In the genomic region with DNA sequence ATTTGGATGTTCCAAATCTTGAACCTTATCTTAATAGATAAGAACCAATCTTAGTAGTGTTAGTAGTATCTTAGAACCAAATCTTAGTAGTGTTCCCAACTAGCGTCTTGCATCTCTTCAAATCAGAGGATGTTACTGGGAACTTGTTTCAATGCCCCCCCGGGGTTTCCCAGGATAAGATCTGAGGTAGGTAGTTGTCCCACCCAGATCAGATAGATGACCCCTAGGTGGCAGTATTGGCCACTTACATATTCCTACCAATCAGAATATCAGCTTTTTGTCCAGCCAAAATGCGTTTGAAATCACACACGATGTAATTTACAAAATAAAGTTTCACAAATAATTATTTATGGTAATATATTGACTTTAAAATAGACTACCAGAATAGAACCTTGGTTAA, we compare ENCODE assay signal across 9 cellular contexts.
DNase-seq lines count a peak whose midpoint lies in the region; ATAC-seq and TF ChIP-seq lines count a peak whose summit lies in the region.
"Had no signal": no experiment of that assay in that cellular context is flagged by ENCODE, and none has a peak within 500 bp of the region (broad histone marks: within the 10 kb centered on the region; RNA-seq: fewer than 3 reads in every experiment).

No MANE protein-coding gene starts in this region.

- DNase-seq in GM04504 (ENCODE audit: low read depth) (peak; percentile 5), GM23338 (ENCODE audit: low spot score) (peak; percentile 85), OCI-LY7 (ENCODE audit: low spot score) (peak; percentile 41), iPS DF 19.7 (ENCODE audit: low read depth, low spot score) (peak; percentile 3), sciatic nerve (ENCODE audit: low spot score) (no peak), gastrocnemius medialis (no peak)
- DNase-seq in stimulated activated CD8-positive, alpha-beta memory T cell treated with anti-CD3 and anti-CD28 coated beads, Interleukin-4, amount 100 ng/mL, for 48 hours = no peak
- no peak for DNase-seq in activated CD8-positive, alpha-beta memory T cell treated with anti-CD3 and anti-CD28 coated beads, Interleukin-2, amount 10 ng/mL, durations not matched to agents 7 days and 5 days
- DNase-seq: NCI-H1105 treated with DMSO at 0.1 percent for 48 hours had no signal

- H3K79me2 ChIP-seq in GM23338 (replicated peaks; ENCODE audit: insufficient read depth) (no peaks in the 10 kb centered on the region), OCI-LY7 (ENCODE audit: insufficient read depth, low read depth, low read length) (no peaks in the 10 kb centered on the region)

- peak; percentile 71 to 81 for TF ChIP-seq CTCF in GM23338 (conservative IDR thresholded peaks at IDR 0.05; ENCODE audit: low read depth in 2 of 2)
- peak; percentile 79 for TF ChIP-seq CTCF in OCI-LY7 (conservative IDR thresholded peaks at IDR 0.05; ENCODE audit: low read length)
- TF ChIP-seq CTCF in gastrocnemius medialis (IDR thresholded peaks at IDR 0.05 in 4 of 5, conservative IDR thresholded peaks at IDR 0.05 in 1 of 5) = peak in 1 of 5 experiments; percentile 9

- no peak overlapping the region for H3K4me2 ChIP-seq in GM23338
- no peak overlapping the region for H3K4me2 ChIP-seq in OCI-LY7 (ENCODE audit: low read length)

- H3K9me2 ChIP-seq in GM23338 (ENCODE audit: insufficient read depth) (peaks cover 9% of the 10 kb centered on the region; the same call in 1 of the 2 replicates), OCI-LY7 (ENCODE audit: insufficient read depth, low read length) (no peaks in the 10 kb centered on the region)

- H3K36me3 ChIP-seq in GM23338 (ENCODE audit: insufficient read depth) (no peaks in the 10 kb centered on the region), OCI-LY7 (ENCODE audit: insufficient read depth, low read length) (no peaks in the 10 kb centered on the region), gastrocnemius medialis (no peaks in the 10 kb centered on the region)

- POLR2A ChIA-PET in OCI-LY7 (lab: Charles Lee) = no interaction called here

- no peaks in the 10 kb centered on the region; the same call in 2 of the 3 replicates for H3K4me1 Mint-ChIP-seq in GM23338
- no peaks in the 10 kb centered on the region for H3K4me1 Mint-ChIP-seq in activated CD8-positive, alpha-beta memory T cell treated with anti-CD3 and anti-CD28 coated beads, Interleukin-2, amount 10 ng/mL, durations not matched to agents 7 days and 5 days

- H3K27me3 ChIP-seq in GM23338 (ENCODE audit: insufficient read depth) (no peaks in the 10 kb centered on the region), gastrocnemius medialis (no peaks in the 10 kb centered on the region)

- H2AFZ ChIP-seq in GM23338 = no peak overlapping the region
- no peak overlapping the region for H2AFZ ChIP-seq in OCI-LY7 (ENCODE audit: low read length)

- intact Hi-C loops in OCI-LY7 (cut with micrococcal nuclease; ENCODE audit: unreplicated experiment) (loop anchor here (5.0 kb wide), 1 partner anchor 208 kb away; no protein-coding TSS in a partner anchor), sciatic nerve (cut with DNase I) (no loop called here), gastrocnemius medialis (cut with DNase I; ENCODE audit: low total_unique reads) (no loop called here)

- no peak overlapping the region for H3K4me3 ChIP-seq in GM23338
- H3K4me3 ChIP-seq in OCI-LY7 (ENCODE audit: low read depth, low read length, poor library complexity, severe bottlenecking) = no peak overlapping the region
- H3K4me3 ChIP-seq in gastrocnemius medialis = no peak overlapping the region

- no peak overlapping the region for H3K27ac Mint-ChIP-seq in GM23338
- no peak overlapping the region for H3K27ac Mint-ChIP-seq in activated CD8-positive, alpha-beta memory T cell treated with anti-CD3 and anti-CD28 coated beads, Interleukin-2, amount 10 ng/mL, durations not matched to agents 7 days and 5 days

- no peaks in the 10 kb centered on the region for H3K36me3 Mint-ChIP-seq in GM23338 (ENCODE audit: low read depth)
- no peaks in the 10 kb centered on the region for H3K36me3 Mint-ChIP-seq in activated CD8-positive, alpha-beta memory T cell treated with anti-CD3 and anti-CD28 coated beads, Interleukin-2, amount 10 ng/mL, durations not matched to agents 7 days and 5 days

- H3K4me3 Mint-ChIP-seq in GM23338 = no peak overlapping the region
- no peak overlapping the region for H3K4me3 Mint-ChIP-seq in activated CD8-positive, alpha-beta memory T cell treated with anti-CD3 and anti-CD28 coated beads, Interleukin-2, amount 10 ng/mL, durations not matched to agents 7 days and 5 days

- no peaks in the 10 kb centered on the region for H3F3A ChIP-seq in GM23338 (replicated peaks; ENCODE audit: low read depth)

- ATAC-seq in GM23338 = peak; percentile 60
- ATAC-seq in sciatic nerve = no peak
- ATAC-seq in activated CD8-positive, alpha-beta memory T cell treated with anti-CD3 and anti-CD28 coated beads, Interleukin-2, amount 10 ng/mL, durations not matched to agents 7 days and 5 days = no peak
- no peak for ATAC-seq in gastrocnemius medialis

- H3K27me3 Mint-ChIP-seq in GM23338 (ENCODE audit: insufficient read depth, low read depth, poor library complexity) = peaks cover 2% of the 10 kb centered on the region
- no peaks in the 10 kb centered on the region for H3K27me3 Mint-ChIP-seq in activated CD8-positive, alpha-beta memory T cell treated with anti-CD3 and anti-CD28 coated beads, Interleukin-2, amount 10 ng/mL, durations not matched to agents 7 days and 5 days

- peaks cover 2% of the 10 kb centered on the region; the same call in 2 of the 3 replicates for H3K9me3 Mint-ChIP-seq in GM23338
- H3K9me3 Mint-ChIP-seq in activated CD8-positive, alpha-beta memory T cell treated with anti-CD3 and anti-CD28 coated beads, Interleukin-2, amount 10 ng/mL, durations not matched to agents 7 days and 5 days (ENCODE audit: low read depth) = peaks cover 1% of the 10 kb centered on the region

- no peaks in the 10 kb centered on the region for H4K20me1 ChIP-seq in GM23338 (replicated peaks; ENCODE audit: insufficient read depth)
- H4K20me1 ChIP-seq in OCI-LY7 (ENCODE audit: insufficient read depth, low read length) = no peaks in the 10 kb centered on the region

- H3K27ac ChIP-seq in GM23338 (ENCODE audit: low read depth) (no peak overlapping the region), OCI-LY7 (ENCODE audit: low read depth, low read length, poor library complexity, severe bottlenecking) (no peak overlapping the region), gastrocnemius medialis (no peak overlapping the region)

- CTCF ChIA-PET in OCI-LY7 (lab: Charles Lee; ENCODE audit: unreplicated experiment) = no interaction called here
- CTCF ChIA-PET in activated CD8-positive, alpha-beta memory T cell treated with anti-CD3 and anti-CD28 coated beads, Interleukin-2, amount 10 ng/mL, durations not matched to agents 7 days and 5 days (lab: Charles Lee) = no interaction called here

- H3K9me3 ChIP-seq in OCI-LY7 (ENCODE audit: low read length) = no peaks in the 10 kb centered on the region
- no peaks in the 10 kb centered on the region for H3K9me3 ChIP-seq in gastrocnemius medialis

- no peak for TF ChIP-seq POLR2A in gastrocnemius medialis (IDR thresholded peaks at IDR 0.05)

- H3K4me1 ChIP-seq in GM23338 (ENCODE audit: insufficient read depth) (no peaks in the 10 kb centered on the region), OCI-LY7 (ENCODE audit: insufficient read depth, low read length, poor library complexity, severe bottlenecking) (no peaks in the 10 kb centered on the region), gastrocnemius medialis (no peaks in the 10 kb centered on the region)

- no TSS peak for BruUV-seq in OCI-LY7 (replicated peaks; lab: Mats Ljungman, UMichigan)

- in situ Hi-C loops in gastrocnemius medialis (cut with MboI; ENCODE audit: low sequenced_read_pairs in 4 of 4) = no loop called here

TF ChIP-seq in GM23338, 12 proteins besides CTCF, POLR2A, EP300 and RAD21 (continues in another document):
- TF ChIP-seq ZNF114 (CRISPR knock-in tag; IDR thresholded peaks at IDR 0.05) (no peak), REST (IDR thresholded peaks at IDR 0.05; ENCODE audit: unreplicated experiment) (no peak), EZH2 (IDR thresholded peaks at IDR 0.05; ENCODE audit: low read depth, unreplicated experiment) (no peak), STAT1 (IDR thresholded peaks at IDR 0.05; ENCODE audit: unreplicated experiment) (no peak), POLR2AphosphoS5 (IDR thresholded peaks at IDR 0.05; ENCODE audit: low read depth) (no peak), EZH2phosphoT487 (IDR thresholded peaks at IDR 0.05; ENCODE audit: unreplicated experiment) (no peak), CREB1 (CRISPR knock-in tag; IDR thresholded peaks at IDR 0.05; ENCODE audit: low read depth) (no peak), JUNB (IDR thresholded peaks at IDR 0.05; ENCODE audit: unreplicated experiment) (no peak), NANOG (IDR thresholded peaks at IDR 0.05; ENCODE audit: borderline replicate concordance) (no peak)

Comparison
In these comparisons a context has a peak if more than half of its experiments do, and no peak if none do; other contexts are left out.
1. DNase-seq: peak in GM04504 (single experiment), GM23338 (single experiment), OCI-LY7 (single experiment) and iPS DF 19.7 (single experiment); none in stimulated activated CD8-positive, alpha-beta memory T cell treated with anti-CD3 and anti-CD28 coated beads, Interleukin-4, amount 100 ng/mL, for 48 hours (single experiment), sciatic nerve (single experiment), activated CD8-positive, alpha-beta memory T cell treated with anti-CD3 and anti-CD28 coated beads, Interleukin-2, amount 10 ng/mL, durations not matched to agents 7 days and 5 days (single experiment) and gastrocnemius medialis (0 of 2).